In the genomic region with DNA sequence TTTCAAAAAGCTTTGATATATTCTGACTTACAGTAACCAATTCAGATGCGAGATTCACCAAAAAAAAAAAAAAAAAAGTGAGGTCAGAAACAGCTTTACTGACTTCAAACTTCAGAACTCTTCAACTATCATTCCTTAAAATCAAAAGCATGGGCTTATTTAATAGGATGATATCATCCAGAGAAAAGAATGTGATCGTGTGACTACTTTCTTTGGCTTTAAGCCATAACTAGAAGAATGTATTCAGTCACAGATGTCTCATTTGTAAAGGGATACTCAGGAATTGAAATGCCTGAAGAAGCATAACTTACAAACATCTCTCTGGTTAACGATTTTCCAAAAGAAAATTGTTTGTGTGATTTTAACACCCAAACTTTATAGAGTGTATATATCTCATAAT, we compare ENCODE assay signal across 1 cellular context.
TF ChIP-seq lines count a peak whose summit lies in the region.

No MANE protein-coding gene starts in this region.

TF ChIP-seq in endothelial cell of umbilical vein, 7 proteins besides CTCF, POLR2A, EP300 and RAD21 (continued from another document):
- TF ChIP-seq GATA2 (IDR thresholded peaks at IDR 0.05; ENCODE audit: insufficient read depth, insufficient read length, low read depth, low read length): peak; percentile 41
- TF ChIP-seq JUN (IDR thresholded peaks at IDR 0.05; ENCODE audit: borderline replicate concordance, insufficient read depth, insufficient read length, low read depth): peak; percentile 69
- no peak for TF ChIP-seq MYC (IDR thresholded peaks at IDR 0.05; ENCODE audit: low read depth, low read length)
